Comparison of ENCODE assay signal across 41 cellular contexts in genomic region chr4:105374071-105374470, GRCh38.
"Had no signal": no experiment of that assay in that cellular context is flagged by ENCODE, and none has a peak within 500 bp of the region (broad histone marks: within the 10 kb centered on the region; RNA-seq: fewer than 3 reads in every experiment).

No MANE protein-coding gene starts in this region.

- H3K4me3 ChIP-seq: adrenal gland, ascending aorta, body of pancreas, breast epithelium, cardiac muscle cell had no signal

- H3K27me3 ChIP-seq: adrenal gland, ascending aorta, body of pancreas, brain microvascular endothelial cell, breast epithelium, cardiac muscle cell had no signal

- H3K27ac ChIP-seq: adrenal gland, ascending aorta, body of pancreas, brain microvascular endothelial cell, breast epithelium, cardiac muscle cell had no signal

- H3K27ac Mint-ChIP-seq: activated naive CD4-positive, alpha-beta T cell treated with anti-CD3 and anti-CD28 coated beads for 36 hours; activated naive CD4-positive, alpha-beta T cell treated with anti-CD3 and anti-CD28 coated beads, Interleukin-2, amount 10 ng/mL, durations not matched to agents 7 days and 5 days; activated naive CD4-positive, alpha-beta T cell treated with anti-CD3 and anti-CD28 coated beads, Interleukin-2, amount 50 U/mL, for 24 hours; activated naive CD4-positive, alpha-beta T cell treated with anti-CD3 and anti-CD28 coated beads, Interleukin-2, amount 50 U/mL, for 72 hours; activated naive CD8-positive, alpha-beta T cell; activated naive CD8-positive, alpha-beta T cell treated with anti-CD3 and anti-CD28 coated beads for 36 hours; activated naive CD8-positive, alpha-beta T cell treated with anti-CD3 and anti-CD28 coated beads, Interleukin-2, amount 10 ng/mL, durations not matched to agents 7 days and 5 days; activated naive CD8-positive, alpha-beta T cell treated with anti-CD3 and anti-CD28 coated beads, Interleukin-2, amount 50 U/mL, for 24 hours; activated T-cell treated with anti-CD3 and anti-CD28 coated beads, Interleukin-2, amount 50 U/mL, for 24 hours; activated T-cell treated with anti-CD3 and anti-CD28 coated beads, Interleukin-2, amount 50 U/mL, for 72 hours; activated T-helper 1 cell treated with anti-CD3 and anti-CD28 coated beads, Interleukin-12 subunit alpha, Interleukin-12 subunit beta, Interleukin-2, Interleukin-4 antibody, amounts not matched to agents 30 ng/mL and 10 ng/mL and 1 ng/mL, durations not matched to agents 14 hours and 24 hours and 36 hours; activated T-helper 17 cell treated with anti-CD3 and anti-CD28 coated beads, Interleukin-2, amount 50 U/mL, for 72 hours; activated T-helper 2 cell treated with anti-CD3 and anti-CD28 coated beads, Interferon-gamma antibody, Interleukin-2, Interleukin-4, amounts not matched to agents 10 μg/mL and 5 μg/mL and 100 μg/mL, durations not matched to agents 14 hours and 24 hours and 36 hours; brain had no signal

- H3K9me3 Mint-ChIP-seq: activated naive CD4-positive, alpha-beta T cell treated with anti-CD3 and anti-CD28 coated beads for 36 hours; activated naive CD4-positive, alpha-beta T cell treated with anti-CD3 and anti-CD28 coated beads, Interleukin-2, amount 10 ng/mL, durations not matched to agents 7 days and 5 days; activated naive CD4-positive, alpha-beta T cell treated with anti-CD3 and anti-CD28 coated beads, Interleukin-2, amount 50 U/mL, for 24 hours; activated naive CD4-positive, alpha-beta T cell treated with anti-CD3 and anti-CD28 coated beads, Interleukin-2, amount 50 U/mL, for 72 hours; activated naive CD8-positive, alpha-beta T cell treated with anti-CD3 and anti-CD28 coated beads for 36 hours; activated naive CD8-positive, alpha-beta T cell treated with anti-CD3 and anti-CD28 coated beads, Interleukin-2, amount 10 ng/mL, durations not matched to agents 7 days and 5 days; activated naive CD8-positive, alpha-beta T cell treated with anti-CD3 and anti-CD28 coated beads, Interleukin-2, amount 50 U/mL, for 24 hours; activated T-cell treated with anti-CD3 and anti-CD28 coated beads, Interleukin-2, amount 50 U/mL, for 4 hours; activated T-cell treated with anti-CD3 and anti-CD28 coated beads, Interleukin-2, amount 50 U/mL, for 72 hours; activated T-helper 1 cell treated with anti-CD3 and anti-CD28 coated beads, Interleukin-12 subunit alpha, Interleukin-12 subunit beta, Interleukin-2, Interleukin-4 antibody, amounts not matched to agents 30 ng/mL and 10 ng/mL and 1 ng/mL, durations not matched to agents 14 hours and 24 hours and 36 hours; activated T-helper 17 cell treated with anti-CD3 and anti-CD28 coated beads, Interleukin-2, amount 50 U/mL, for 72 hours; activated T-helper 2 cell treated with anti-CD3 and anti-CD28 coated beads, Interferon-gamma antibody, Interleukin-2, Interleukin-4, amounts not matched to agents 10 μg/mL and 5 μg/mL and 100 μg/mL, durations not matched to agents 14 hours and 24 hours and 36 hours; brain; central memory CD8-positive, alpha-beta T cell had no signal

- H3K9me3 ChIP-seq: adrenal gland, ascending aorta, body of pancreas, breast epithelium had no signal

- ATAC-seq: activated naive CD4-positive, alpha-beta T cell treated with anti-CD3 and anti-CD28 coated beads, Interleukin-2, amount 50 U/mL, for 72 hours; activated naive CD8-positive, alpha-beta T cell treated with anti-CD3 and anti-CD28 coated beads, Interleukin-2, amount 50 U/mL, for 24 hours; activated T-cell treated with anti-CD3 and anti-CD28 coated beads, Interleukin-2, amount 50 U/mL, for 4 hours; activated T-cell treated with anti-CD3 and anti-CD28 coated beads, Interleukin-2, amount 50 U/mL, for 72 hours; activated T-helper 17 cell treated with anti-CD3 and anti-CD28 coated beads, Interleukin-2, amount 50 U/mL, for 72 hours; body of pancreas had no signal

- FAIRE-seq: astrocyte, bronchial epithelial cell had no signal

- DNase-seq: activated effector memory CD4-positive, alpha-beta T cell treated with anti-CD3 and anti-CD28 coated beads, Interleukin-2, amount 50 U/mL, for 16 hours; activated effector memory CD4-positive, alpha-beta T cell treated with Interleukin-2 at 50 U/mL for 16 hours; activated gamma-delta T cell; activated gamma-delta T cell treated with Interleukin-2 at 50 U/mL for 16 hours; activated naive CD4-positive, alpha-beta T cell; activated naive CD4-positive, alpha-beta T cell treated with anti-CD3 and anti-CD28 coated beads for 36 hours; activated naive CD4-positive, alpha-beta T cell treated with anti-CD3 and anti-CD28 coated beads, Interleukin-2, amount 10 ng/mL, durations not matched to agents 7 days and 5 days; activated naive CD4-positive, alpha-beta T cell treated with anti-CD3 and anti-CD28 coated beads, Interleukin-2, amount 50 U/mL, for 16 hours; activated naive CD4-positive, alpha-beta T cell treated with Interleukin-2 at 50 U/mL for 16 hours; activated naive CD8-positive, alpha-beta T cell treated with anti-CD3 and anti-CD28 coated beads for 36 hours; activated naive CD8-positive, alpha-beta T cell treated with anti-CD3 and anti-CD28 coated beads, Interleukin-2, amount 10 ng/mL, durations not matched to agents 7 days and 5 days; activated naive CD8-positive, alpha-beta T cell treated with anti-CD3 and anti-CD28 coated beads, Interleukin-2, amount 50 U/mL, for 24 hours; activated T-cell treated with anti-CD3 and anti-CD28 coated beads for 4 hours; activated T-cell treated with anti-CD3 and anti-CD28 coated beads, Interleukin-2, amount 50 U/mL, for 1 hour; activated T-cell treated with anti-CD3 and anti-CD28 coated beads, Interleukin-2, amount 50 U/mL, for 24 hours; activated T-cell treated with anti-CD3 and anti-CD28 coated beads, Interleukin-2, amount 50 U/mL, for 4 hours; activated T-cell treated with anti-CD3 and anti-CD28 coated beads, Interleukin-2, amount 50 U/mL, for 48 hours; activated T-cell treated with anti-CD3 and anti-CD28 coated beads, Interleukin-2, amount 50 U/mL, for 72 hours; adrenal gland; amniotic stem cell; amygdala; anterior cingulate cortex; aorta; body of pancreas; brain microvascular endothelial cell; caudate nucleus; central memory CD4-positive, alpha-beta T cell; cerebellar nuclear complex had no signal

- H3K4me1 ChIP-seq: adrenal gland, ascending aorta, body of pancreas, breast epithelium had no signal

- H3K36me3 ChIP-seq: adrenal gland, brain microvascular endothelial cell, breast epithelium had no signal

- H3K4me1 Mint-ChIP-seq: activated naive CD4-positive, alpha-beta T cell treated with anti-CD3 and anti-CD28 coated beads, Interleukin-2, amount 10 ng/mL, durations not matched to agents 7 days and 5 days; activated naive CD4-positive, alpha-beta T cell treated with anti-CD3 and anti-CD28 coated beads, Interleukin-2, amount 50 U/mL, for 24 hours; activated naive CD8-positive, alpha-beta T cell treated with anti-CD3 and anti-CD28 coated beads for 36 hours; activated naive CD8-positive, alpha-beta T cell treated with anti-CD3 and anti-CD28 coated beads, Interleukin-2, amount 10 ng/mL, durations not matched to agents 7 days and 5 days; activated naive CD8-positive, alpha-beta T cell treated with anti-CD3 and anti-CD28 coated beads, Interleukin-2, amount 50 U/mL, for 24 hours; activated T-helper 17 cell treated with anti-CD3 and anti-CD28 coated beads, Interleukin-2, amount 50 U/mL, for 72 hours; brain; central memory CD8-positive, alpha-beta T cell had no signal

- H3K27me3 Mint-ChIP-seq: activated naive CD4-positive, alpha-beta T cell treated with anti-CD3 and anti-CD28 coated beads, Interleukin-2, amount 10 ng/mL, durations not matched to agents 7 days and 5 days; activated naive CD4-positive, alpha-beta T cell treated with anti-CD3 and anti-CD28 coated beads, Interleukin-2, amount 50 U/mL, for 24 hours; activated naive CD8-positive, alpha-beta T cell; activated naive CD8-positive, alpha-beta T cell treated with anti-CD3 and anti-CD28 coated beads for 36 hours; activated naive CD8-positive, alpha-beta T cell treated with anti-CD3 and anti-CD28 coated beads, Interleukin-2, amount 10 ng/mL, durations not matched to agents 7 days and 5 days; activated naive CD8-positive, alpha-beta T cell treated with anti-CD3 and anti-CD28 coated beads, Interleukin-2, amount 50 U/mL, for 24 hours; activated T-cell treated with anti-CD3 and anti-CD28 coated beads, Interleukin-2, amount 50 U/mL, for 24 hours; activated T-helper 17 cell treated with anti-CD3 and anti-CD28 coated beads, Interleukin-2, amount 50 U/mL, for 72 hours; brain; central memory CD8-positive, alpha-beta T cell had no signal

- H3K4me3 Mint-ChIP-seq: activated naive CD4-positive, alpha-beta T cell treated with anti-CD3 and anti-CD28 coated beads for 36 hours; activated naive CD4-positive, alpha-beta T cell treated with anti-CD3 and anti-CD28 coated beads, Interleukin-2, amount 10 ng/mL, durations not matched to agents 7 days and 5 days; activated naive CD4-positive, alpha-beta T cell treated with anti-CD3 and anti-CD28 coated beads, Interleukin-2, amount 50 U/mL, for 24 hours; activated naive CD8-positive, alpha-beta T cell; activated naive CD8-positive, alpha-beta T cell treated with anti-CD3 and anti-CD28 coated beads for 36 hours; activated naive CD8-positive, alpha-beta T cell treated with anti-CD3 and anti-CD28 coated beads, Interleukin-2, amount 10 ng/mL, durations not matched to agents 7 days and 5 days; activated naive CD8-positive, alpha-beta T cell treated with anti-CD3 and anti-CD28 coated beads, Interleukin-2, amount 50 U/mL, for 24 hours; activated T-cell treated with anti-CD3 and anti-CD28 coated beads, Interleukin-2, amount 50 U/mL, for 24 hours; activated T-cell treated with anti-CD3 and anti-CD28 coated beads, Interleukin-2, amount 50 U/mL, for 4 hours; activated T-cell treated with anti-CD3 and anti-CD28 coated beads, Interleukin-2, amount 50 U/mL, for 72 hours; activated T-helper 1 cell treated with anti-CD3 and anti-CD28 coated beads, Interleukin-12 subunit alpha, Interleukin-12 subunit beta, Interleukin-2, Interleukin-4 antibody, amounts not matched to agents 30 ng/mL and 10 ng/mL and 1 ng/mL, durations not matched to agents 14 hours and 24 hours and 36 hours; activated T-helper 17 cell treated with anti-CD3 and anti-CD28 coated beads, Interleukin-2, amount 50 U/mL, for 72 hours; brain; central memory CD8-positive, alpha-beta T cell had no signal
